Comparison of ENCODE assay signal across 12 cellular contexts in the genomic region with DNA sequence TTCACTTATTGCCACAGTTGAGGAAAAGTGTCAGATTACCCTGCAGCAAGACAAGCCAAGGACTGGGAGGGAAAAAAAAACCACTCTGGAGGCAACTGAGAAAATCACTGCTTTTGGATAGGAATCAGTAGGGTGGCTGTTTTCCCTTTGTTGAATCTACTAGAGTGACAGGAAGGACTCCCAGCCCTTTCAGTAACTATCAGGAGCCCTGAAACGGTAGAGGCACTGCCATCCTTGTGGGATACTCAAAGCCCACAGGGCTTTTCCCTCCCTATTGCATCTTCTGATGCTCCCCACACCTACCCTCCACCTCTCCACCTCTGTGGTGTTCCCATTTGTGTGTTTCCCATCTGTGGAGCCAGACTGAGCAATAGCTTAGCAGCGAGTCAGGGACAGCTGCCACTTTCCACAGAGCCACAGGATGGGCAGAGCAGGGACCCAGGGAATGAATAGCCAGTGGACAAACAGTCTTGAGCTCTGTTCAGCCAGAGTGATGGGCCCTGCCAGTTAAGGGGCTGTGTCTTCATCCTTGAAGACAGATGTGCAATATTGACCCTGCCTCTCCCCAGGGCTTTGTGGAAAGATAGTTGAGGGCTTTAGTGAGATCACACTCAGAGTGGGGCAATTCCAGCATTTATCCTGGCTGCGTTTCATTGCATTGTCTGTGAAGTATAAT. TPM values are rescaled to one million over a fixed set of nuclear protein-coding genes. Genes with fewer than 3 reads are reported as not detected.
DNase-seq lines count a peak whose midpoint lies in the region; ATAC-seq, FAIRE-seq and TF ChIP-seq lines count a peak whose summit lies in the region.
"Had no signal": no experiment of that assay in that cellular context is flagged by ENCODE, and none has a peak within 500 bp of the region (broad histone marks: within the 10 kb centered on the region; RNA-seq: fewer than 3 reads in every experiment).

No MANE protein-coding gene starts in this region.

- no peak overlapping the region for H2AFZ ChIP-seq in astrocyte (ENCODE audit: low read depth, low read length)
- no peak overlapping the region for H2AFZ ChIP-seq in SK-N-SH (ENCODE audit: low read depth)

- intact Hi-C loops in ovary (cut with DNase I), result no loop called here

- CTCF ChIA-PET in SK-N-SH (lab: Yijun Ruan, JAX), result interaction anchor here (0.6 to 2.5 kb wide), 29 partner anchors 9 to 433 kb away, joined by 3 to 42 read pairs (median 4); a partner anchor contains a TSS

- DNase-seq in stimulated activated naive CD8-positive, alpha-beta T cell treated with anti-CD3 and anti-CD28 coated beads, Interleukin-15, amount 100 ng/mL, for 72 hours, result no peak
- DNase-seq in astrocyte (ENCODE audit: low read depth), result peak; percentile 16
- no peak for DNase-seq in SIG-M5 (lab: John Stamatoyannopoulos, UW)
- no peak for DNase-seq in foreskin keratinocyte
- no peak for DNase-seq in SK-N-SH
- DNase-seq in ovary, result no peak
- DNase-seq: cerebellar nuclear complex, NCI-H1105 had no signal

- FAIRE-seq in astrocyte (lab: Jason Lieb, UNC), result no peak

- no peaks in the 10 kb centered on the region for H3K27me3 Mint-ChIP-seq in stimulated activated naive CD8-positive, alpha-beta T cell treated with anti-CD3 and anti-CD28 coated beads, Interleukin-15, Interleukin-2, amounts not matched to agents 100 ng/mL and 50 ng/mL, for 24 hours
- H3K27me3 Mint-ChIP-seq in stimulated activated naive CD8-positive, alpha-beta T cell treated with anti-CD3 and anti-CD28 coated beads, Interleukin-15, amount 100 ng/mL, for 72 hours, result no peaks in the 10 kb centered on the region
- H3K27me3 Mint-ChIP-seq in astrocyte (ENCODE audit: low read depth, unreplicated experiment), result no peaks in the 10 kb centered on the region

- no peak for TF ChIP-seq POLR2A in ovary (IDR thresholded peaks at IDR 0.05)

- H3K9me3 ChIP-seq in astrocyte (ENCODE audit: insufficient read depth, low read depth, low read length) (no peaks in the 10 kb centered on the region), iPS-20b (ENCODE audit: insufficient read depth, low read depth, low read length) (no peaks in the 10 kb centered on the region), SK-N-SH (no peaks in the 10 kb centered on the region), ovary (no peaks in the 10 kb centered on the region)

- no peaks in the 10 kb centered on the region for H3K9me2 ChIP-seq in SK-N-SH

- H3K79me2 ChIP-seq in astrocyte (ENCODE audit: insufficient read depth, low read length), result peaks cover 7% of the 10 kb centered on the region
- H3K79me2 ChIP-seq in SK-N-SH (ENCODE audit: insufficient read depth), result peaks cover 12% of the 10 kb centered on the region

- H3K27ac Mint-ChIP-seq in stimulated activated naive CD8-positive, alpha-beta T cell treated with anti-CD3 and anti-CD28 coated beads, Interleukin-15, Interleukin-2, amounts not matched to agents 100 ng/mL and 50 ng/mL, for 24 hours, result peak overlapping the region; percentile 9
- H3K27ac Mint-ChIP-seq in stimulated activated naive CD8-positive, alpha-beta T cell treated with anti-CD3 and anti-CD28 coated beads, Interleukin-15, amount 100 ng/mL, for 72 hours, result peak overlapping the region in 1 of 2 donors; percentile 17
- peak overlapping the region; percentile 71 for H3K27ac Mint-ChIP-seq in astrocyte (ENCODE audit: unreplicated experiment)

- H3K4me3 Mint-ChIP-seq in stimulated activated naive CD8-positive, alpha-beta T cell treated with anti-CD3 and anti-CD28 coated beads, Interleukin-15, Interleukin-2, amounts not matched to agents 100 ng/mL and 50 ng/mL, for 24 hours, result no peak overlapping the region
- H3K4me3 Mint-ChIP-seq in stimulated activated naive CD8-positive, alpha-beta T cell treated with anti-CD3 and anti-CD28 coated beads, Interleukin-15, amount 100 ng/mL, for 72 hours, result no peak overlapping the region
- no peak overlapping the region for H3K4me3 Mint-ChIP-seq in astrocyte (ENCODE audit: unreplicated experiment)
- H3K4me3 Mint-ChIP-seq: T-helper 1 cell treated with Interleukin-12 subunit alpha and Interleukin-12 subunit beta and Interleukin-4 antibody, amounts not matched to agents 30 μg/mL and 1 μg/mL, for 36 hours had no signal

- H3K9ac ChIP-seq in astrocyte (ENCODE audit: low read length) (no peak overlapping the region), iPS-20b (ENCODE audit: low read depth, low read length) (peak overlapping the region; percentile 51; the same call in 1 of the 2 replicates), SK-N-SH (no peak overlapping the region)

- 100% methylated on average over 3 of the region's 3 CpGs for WGBS in SK-N-SH (ENCODE audit: low lambda C conversion rate)
- WGBS in ovary, 3 donors, result 87 to 96% (median 91%) methylated on average over 3 of the region's 3 CpGs

- H3K27me3 ChIP-seq in astrocyte (ENCODE audit: insufficient read depth, low read length) (no peaks in the 10 kb centered on the region), iPS-20b (ENCODE audit: insufficient read depth, low read length) (no peaks in the 10 kb centered on the region), foreskin keratinocyte (no peaks in the 10 kb centered on the region), SK-N-SH (ENCODE audit: insufficient read depth) (no peaks in the 10 kb centered on the region), ovary (no peaks in the 10 kb centered on the region)

- H3K4me1 ChIP-seq in astrocyte (ENCODE audit: insufficient read depth, low read length) (peaks cover 12% of the 10 kb centered on the region), iPS-20b (ENCODE audit: insufficient read depth, low read length) (peaks cover 27% of the 10 kb centered on the region), foreskin keratinocyte (no peaks in the 10 kb centered on the region), SK-N-SH (ENCODE audit: control insufficient read depth in 1 of 2, insufficient read depth in 2 of 2, low read depth in 1 of 2, low read length in 1 of 2) (peaks cover 0 to 6% of the 10 kb centered on the region in 2 experiments; a peak in 2 of 4 replicates), ovary (ENCODE audit: insufficient read depth) (no peaks in the 10 kb centered on the region)

- no peak for ATAC-seq in stimulated activated naive CD8-positive, alpha-beta T cell treated with anti-CD3 and anti-CD28 coated beads, Interleukin-15, amount 100 ng/mL, for 72 hours
- no peak for ATAC-seq in foreskin keratinocyte

- no peak for TF ChIP-seq RAD21 in SK-N-SH (IDR thresholded peaks at IDR 0.05; ENCODE audit: low read length)

- H3K9me3 Mint-ChIP-seq in stimulated activated naive CD8-positive, alpha-beta T cell treated with anti-CD3 and anti-CD28 coated beads, Interleukin-15, Interleukin-2, amounts not matched to agents 100 ng/mL and 50 ng/mL, for 24 hours, result no peaks in the 10 kb centered on the region
- no peaks in the 10 kb centered on the region for H3K9me3 Mint-ChIP-seq in stimulated activated naive CD8-positive, alpha-beta T cell treated with anti-CD3 and anti-CD28 coated beads, Interleukin-15, amount 100 ng/mL, for 72 hours
- H3K9me3 Mint-ChIP-seq in astrocyte (ENCODE audit: unreplicated experiment), result no peaks in the 10 kb centered on the region

- H3K4me3 ChIP-seq in astrocyte (ENCODE audit: insufficient read depth, low read depth, low read length), result no peak overlapping the region
- H3K4me3 ChIP-seq in iPS-20b (ENCODE audit: low read length), result peak overlapping the region; percentile 22; the same call in 1 of the 2 replicates
- H3K4me3 ChIP-seq in SK-N-SH (ENCODE audit: low read depth in 2 of 2, low read length in 1 of 2), result no peak overlapping the region
- H3K4me3 ChIP-seq in ovary, result no peak overlapping the region

- no peak for TF ChIP-seq CTCF in astrocyte (IDR thresholded peaks at IDR 0.05; ENCODE audit: insufficient read depth, low read depth, low read length)
- TF ChIP-seq CTCF in foreskin keratinocyte (conservative IDR thresholded peaks at IDR 0.05), result no peak
- TF ChIP-seq CTCF in SK-N-SH (IDR thresholded peaks at IDR 0.05), result no peak
- TF ChIP-seq CTCF in ovary (IDR thresholded peaks at IDR 0.05), result no peak

- TF ChIP-seq EP300 in SK-N-SH (IDR thresholded peaks at IDR 0.05; ENCODE audit: borderline replicate concordance in 1 of 2, low read depth in 1 of 2, low read length in 1 of 2), result no peak
- TF ChIP-seq EP300 in ovary (IDR thresholded peaks at IDR 0.05), result no peak

- POLR2A ChIA-PET in SK-N-SH (lab: Yijun Ruan, JAX), result interaction anchor here (1.0 kb wide), 1 partner anchor 358 kb away, joined by 3 read pairs; no protein-coding TSS in a partner anchor

- no peak overlapping the region for H3K27ac ChIP-seq in astrocyte (ENCODE audit: low read depth, low read length)
- H3K27ac ChIP-seq in iPS-20b (ENCODE audit: low read length), result no peak overlapping the region
- H3K27ac ChIP-seq in foreskin keratinocyte, result no peak overlapping the region
- no peak overlapping the region for H3K27ac ChIP-seq in SK-N-SH (ENCODE audit: low read depth in 2 of 2, low read length in 1 of 2)
- no peak overlapping the region for H3K27ac ChIP-seq in ovary
- H3K27ac ChIP-seq: HL-60 had no signal

- peaks cover 41% of the 10 kb centered on the region for H4K20me1 ChIP-seq in astrocyte (ENCODE audit: insufficient read depth, low read length)
- peaks cover 6% of the 10 kb centered on the region for H4K20me1 ChIP-seq in SK-N-SH (ENCODE audit: insufficient read depth)

- peaks cover 45% of the 10 kb centered on the region for H3K4me1 Mint-ChIP-seq in stimulated activated naive CD8-positive, alpha-beta T cell treated with anti-CD3 and anti-CD28 coated beads, Interleukin-15, Interleukin-2, amounts not matched to agents 100 ng/mL and 50 ng/mL, for 24 hours (ENCODE audit: low read depth)
- peaks cover 61% of the 10 kb centered on the region for H3K4me1 Mint-ChIP-seq in stimulated activated naive CD8-positive, alpha-beta T cell treated with anti-CD3 and anti-CD28 coated beads, Interleukin-15, amount 100 ng/mL, for 72 hours
- peaks cover 16% of the 10 kb centered on the region for H3K4me1 Mint-ChIP-seq in astrocyte (ENCODE audit: low read depth, unreplicated experiment)

- H3K4me2 ChIP-seq in astrocyte (ENCODE audit: low read length), result no peak overlapping the region
- no peak overlapping the region for H3K4me2 ChIP-seq in SK-N-SH

- peaks cover 69% of the 10 kb centered on the region for H3K36me3 Mint-ChIP-seq in stimulated activated naive CD8-positive, alpha-beta T cell treated with anti-CD3 and anti-CD28 coated beads, Interleukin-15, Interleukin-2, amounts not matched to agents 100 ng/mL and 50 ng/mL, for 24 hours (ENCODE audit: low read depth)
- peaks cover 7% of the 10 kb centered on the region for H3K36me3 Mint-ChIP-seq in astrocyte (ENCODE audit: low read depth, unreplicated experiment)

- H3F3A ChIP-seq in SK-N-SH (replicated peaks; ENCODE audit: insufficient read depth), result no peaks in the 10 kb centered on the region

- H3K36me3 ChIP-seq in astrocyte (ENCODE audit: insufficient read depth, low read length), result no peaks in the 10 kb centered on the region
- H3K36me3 ChIP-seq in iPS-20b (ENCODE audit: insufficient read depth, low read depth, low read length), result peaks cover 27% of the 10 kb centered on the region
- H3K36me3 ChIP-seq in SK-N-SH (replicated peaks in 1 of 2; ENCODE audit: control insufficient read depth in 1 of 2, insufficient read depth in 2 of 2, low read length in 1 of 2), result peaks cover 0 to 3% of the 10 kb centered on the region in 2 experiments
- no peaks in the 10 kb centered on the region for H3K36me3 ChIP-seq in ovary

RNA-seq across cellular contexts. Expression of a gene that starts 13.9 kb away (rescaled TPM):
- 15.4 and 15.5 TPM in 2 replicates for total RNA-seq in astrocyte
- total RNA-seq in foreskin keratinocyte, result 11.3 and 13.3 TPM in 2 replicates
- 8.0 and 9.5 TPM in 2 replicates for polyA plus RNA-seq in foreskin keratinocyte
- polyA plus RNA-seq in SK-N-SH (2012; rRNA removed), result 13.7 and 15.7 TPM in 2 replicates
- polyA plus RNA-seq in SK-N-SH (2012; cell fraction: cytosol; rRNA removed), result 10.3 and 13.7 TPM in 2 replicates
- 7.5 and 8.9 TPM in 2 replicates for polyA plus RNA-seq in SK-N-SH (2012; cell fraction: nucleus; rRNA removed)
- 10 to 100 TPM; 10.1 to 26.2 (median 22.0) TPM for total RNA-seq in ovary
- 10 to 100 TPM; 14.9 to 15.5 TPM for polyA plus RNA-seq in ovary

RNA-seq across cellular contexts. Expression of a gene that starts 24.5 kb away (rescaled TPM):
- total RNA-seq in astrocyte (43.6 and 45.5 TPM in 2 replicates), foreskin keratinocyte (49.0 and 51.8 TPM in 2 replicates), ovary (10 to 100 TPM; 11.7 to 32.4 (median 21.3) TPM)
- polyA plus RNA-seq in foreskin keratinocyte (16.0 and 18.8 TPM in 2 replicates), SK-N-SH (2012; rRNA removed) (20.9 and 26.4 TPM in 2 replicates), ovary (10 to 100 TPM; 12.1 to 27.9 TPM)
- polyA plus RNA-seq in SK-N-SH (2012; cell fraction: cytosol; rRNA removed), result 12.2 and 15.7 TPM in 2 replicates
- 53.8 and 73.8 TPM in 2 replicates for polyA plus RNA-seq in SK-N-SH (2012; cell fraction: nucleus; rRNA removed)
